In the genomic region with DNA sequence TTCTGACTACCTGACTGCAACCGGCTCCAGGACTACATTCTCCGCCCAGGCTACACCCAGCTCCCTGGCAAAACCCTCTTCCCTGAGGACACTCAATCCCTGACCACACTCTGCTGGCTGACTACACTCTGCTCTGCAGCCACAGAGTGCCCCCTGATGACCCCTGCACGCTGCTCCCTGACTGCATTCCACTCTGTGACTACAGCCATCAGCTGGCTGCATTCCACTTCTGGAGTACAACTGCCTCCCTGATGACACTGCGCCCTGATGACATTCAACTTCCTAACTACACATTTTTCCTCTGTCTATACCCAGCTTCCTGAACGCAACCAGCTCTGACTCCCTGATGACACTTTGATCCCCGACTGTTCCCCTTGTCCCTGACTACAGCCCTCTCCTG, we compare ENCODE assay signal across 8 cellular contexts.
DNase-seq lines count a peak whose midpoint lies in the region; ATAC-seq, FAIRE-seq and TF ChIP-seq lines count a peak whose summit lies in the region.

No MANE protein-coding gene starts in this region.

- H3K27me3 Mint-ChIP-seq in naive thymus-derived CD8-positive, alpha-beta T cell = peaks cover 0 to 5% (median 0%) of the 10 kb centered on the region in 5 donors

- no peak overlapping the region for H3K4me3 Mint-ChIP-seq in naive thymus-derived CD8-positive, alpha-beta T cell

- POLR2A ChIA-PET in naive thymus-derived CD8-positive, alpha-beta T cell (lab: Charles Lee) = no interaction called here

- peak; percentile 43 for DNase-seq in NCI-H748 (lab: John Stamatoyannopoulos, UW; ENCODE audit: unreplicated experiment)
- no peak for DNase-seq in NCI-H748 treated with DMSO at 0.1 percent for 48 hours (lab: John Stamatoyannopoulos, UW)
- DNase-seq in bronchial epithelial cell (ENCODE audit: low read depth) = no peak
- DNase-seq in left kidney (ENCODE audit: low read depth, low spot score) = peak; percentile 82
- DNase-seq in upper lobe of left lung = peak in 1 of 2 donors; percentile 20
- DNase-seq in naive thymus-derived CD8-positive, alpha-beta T cell = no peak
- DNase-seq in dorsolateral prefrontal cortex = no peak
- no peak for DNase-seq in NCI-H2081 (lab: John Stamatoyannopoulos, UW)

- no peak overlapping the region for H3K4me3 ChIP-seq in bronchial epithelial cell (ENCODE audit: low read depth, low read length)
- H3K4me3 ChIP-seq in upper lobe of left lung = no peak overlapping the region
- no peak overlapping the region for H3K4me3 ChIP-seq in dorsolateral prefrontal cortex

- H3K27ac ChIP-seq in upper lobe of left lung (no peak overlapping the region), dorsolateral prefrontal cortex (no peak overlapping the region)

- TF ChIP-seq POLR2A in upper lobe of left lung (IDR thresholded peaks at IDR 0.05) = no peak

- peaks cover 0 to 5% (median 0%) of the 10 kb centered on the region in 4 donors for H3K4me1 ChIP-seq in upper lobe of left lung

- H3K4me1 Mint-ChIP-seq in naive thymus-derived CD8-positive, alpha-beta T cell = peaks cover 0 to 4% (median 0%) of the 10 kb centered on the region in 4 donors

- no peaks in the 10 kb centered on the region for H3K36me3 Mint-ChIP-seq in naive thymus-derived CD8-positive, alpha-beta T cell

- FAIRE-seq in bronchial epithelial cell (lab: Jason Lieb, UNC) = peak; percentile 76

- peaks cover 2 to 18% (median 6%) of the 10 kb centered on the region in 9 donors for H3K9me3 Mint-ChIP-seq in naive thymus-derived CD8-positive, alpha-beta T cell

- TF ChIP-seq EP300 in upper lobe of left lung (IDR thresholded peaks at IDR 0.05) = no peak

- H3K27ac Mint-ChIP-seq in naive thymus-derived CD8-positive, alpha-beta T cell = peak overlapping the region in 1 of 10 donors; percentile 61

- intact Hi-C loops in dorsolateral prefrontal cortex (cut with DNase I) = no loop called here

- TF ChIP-seq CTCF in bronchial epithelial cell (IDR thresholded peaks at IDR 0.05; ENCODE audit: insufficient read depth, low read length, severe bottlenecking) (no peak), upper lobe of left lung (IDR thresholded peaks at IDR 0.05) (no peak), dorsolateral prefrontal cortex (IDR thresholded peaks at IDR 0.05 in 54 of 56, conservative IDR thresholded peaks at IDR 0.05 in 2 of 56; ENCODE audit: low read depth in 1 of 56, partially characterized antibody in 56 of 56) (no peak)

- H3K9me3 ChIP-seq in upper lobe of left lung = no peaks in the 10 kb centered on the region

- H3K27me3 ChIP-seq in bronchial epithelial cell (ENCODE audit: control insufficient read depth, insufficient read depth, low read length) (no peaks in the 10 kb centered on the region), upper lobe of left lung (no peaks in the 10 kb centered on the region), dorsolateral prefrontal cortex (peaks cover 0 to 5% (median 0%) of the 10 kb centered on the region in 45 donors)

- no peaks in the 10 kb centered on the region for H3K36me3 ChIP-seq in bronchial epithelial cell (ENCODE audit: control insufficient read depth, insufficient read depth, low read length)
- no peaks in the 10 kb centered on the region for H3K36me3 ChIP-seq in upper lobe of left lung

- peak; percentile 29 to 86 for ATAC-seq in upper lobe of left lung (ENCODE audit: low FRiP score in 2 of 2)
- no peak for ATAC-seq in naive thymus-derived CD8-positive, alpha-beta T cell

- 25 to 28% methylated on average over 6 of the region's 6 CpGs for WGBS in upper lobe of left lung, 2 donors

Comparison
In these comparisons a context has a peak if more than half of its experiments do, and no peak if none do; other contexts are left out.
1. DNase-seq: peak in NCI-H748 (single experiment) and left kidney (single experiment); none in NCI-H748 treated with DMSO at 0.1 percent for 48 hours (single experiment), bronchial epithelial cell (single experiment), naive thymus-derived CD8-positive, alpha-beta T cell (0 of 10), dorsolateral prefrontal cortex (0 of 10) and NCI-H2081 (0 of 2).
2. ATAC-seq: peak in upper lobe of left lung (2 of 2); none in naive thymus-derived CD8-positive, alpha-beta T cell (0 of 2).